Comparison of ENCODE assay signal across 1 cellular context in the genomic region with DNA sequence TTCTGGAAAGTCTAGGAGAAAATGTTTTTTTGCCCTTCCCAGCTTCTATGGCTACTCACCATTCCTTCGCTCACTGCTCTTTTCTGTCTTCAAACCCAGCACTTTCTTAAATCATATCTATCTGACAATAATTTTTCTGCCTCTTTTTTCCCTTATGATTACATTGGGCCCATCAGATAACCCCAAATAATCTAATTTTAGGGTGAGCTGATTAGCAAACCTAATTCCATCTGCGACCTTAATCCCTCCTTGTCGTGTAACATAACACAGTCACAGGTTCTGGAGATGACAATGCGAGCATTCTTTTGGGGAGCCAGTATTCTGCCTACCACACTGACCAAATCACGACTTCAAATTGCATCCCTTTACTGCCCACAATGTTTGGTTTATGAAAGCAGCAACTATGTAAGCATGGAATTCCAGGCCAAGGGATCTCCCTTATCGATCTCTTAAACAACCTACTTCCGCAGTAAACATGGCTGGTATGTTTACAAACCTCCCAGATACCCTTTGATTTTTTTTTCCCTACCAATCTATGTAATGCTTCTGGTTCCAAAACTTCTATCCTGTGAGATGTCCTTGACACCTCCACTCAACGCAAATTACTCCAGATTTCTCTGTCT.
TF ChIP-seq lines count a peak whose summit lies in the region.

No MANE protein-coding gene starts in this region.

TF ChIP-seq in HepG2, 621 proteins besides CTCF, POLR2A, EP300 and RAD21 (continued from another document and continues in another):
- TF ChIP-seq, protein P1, sequence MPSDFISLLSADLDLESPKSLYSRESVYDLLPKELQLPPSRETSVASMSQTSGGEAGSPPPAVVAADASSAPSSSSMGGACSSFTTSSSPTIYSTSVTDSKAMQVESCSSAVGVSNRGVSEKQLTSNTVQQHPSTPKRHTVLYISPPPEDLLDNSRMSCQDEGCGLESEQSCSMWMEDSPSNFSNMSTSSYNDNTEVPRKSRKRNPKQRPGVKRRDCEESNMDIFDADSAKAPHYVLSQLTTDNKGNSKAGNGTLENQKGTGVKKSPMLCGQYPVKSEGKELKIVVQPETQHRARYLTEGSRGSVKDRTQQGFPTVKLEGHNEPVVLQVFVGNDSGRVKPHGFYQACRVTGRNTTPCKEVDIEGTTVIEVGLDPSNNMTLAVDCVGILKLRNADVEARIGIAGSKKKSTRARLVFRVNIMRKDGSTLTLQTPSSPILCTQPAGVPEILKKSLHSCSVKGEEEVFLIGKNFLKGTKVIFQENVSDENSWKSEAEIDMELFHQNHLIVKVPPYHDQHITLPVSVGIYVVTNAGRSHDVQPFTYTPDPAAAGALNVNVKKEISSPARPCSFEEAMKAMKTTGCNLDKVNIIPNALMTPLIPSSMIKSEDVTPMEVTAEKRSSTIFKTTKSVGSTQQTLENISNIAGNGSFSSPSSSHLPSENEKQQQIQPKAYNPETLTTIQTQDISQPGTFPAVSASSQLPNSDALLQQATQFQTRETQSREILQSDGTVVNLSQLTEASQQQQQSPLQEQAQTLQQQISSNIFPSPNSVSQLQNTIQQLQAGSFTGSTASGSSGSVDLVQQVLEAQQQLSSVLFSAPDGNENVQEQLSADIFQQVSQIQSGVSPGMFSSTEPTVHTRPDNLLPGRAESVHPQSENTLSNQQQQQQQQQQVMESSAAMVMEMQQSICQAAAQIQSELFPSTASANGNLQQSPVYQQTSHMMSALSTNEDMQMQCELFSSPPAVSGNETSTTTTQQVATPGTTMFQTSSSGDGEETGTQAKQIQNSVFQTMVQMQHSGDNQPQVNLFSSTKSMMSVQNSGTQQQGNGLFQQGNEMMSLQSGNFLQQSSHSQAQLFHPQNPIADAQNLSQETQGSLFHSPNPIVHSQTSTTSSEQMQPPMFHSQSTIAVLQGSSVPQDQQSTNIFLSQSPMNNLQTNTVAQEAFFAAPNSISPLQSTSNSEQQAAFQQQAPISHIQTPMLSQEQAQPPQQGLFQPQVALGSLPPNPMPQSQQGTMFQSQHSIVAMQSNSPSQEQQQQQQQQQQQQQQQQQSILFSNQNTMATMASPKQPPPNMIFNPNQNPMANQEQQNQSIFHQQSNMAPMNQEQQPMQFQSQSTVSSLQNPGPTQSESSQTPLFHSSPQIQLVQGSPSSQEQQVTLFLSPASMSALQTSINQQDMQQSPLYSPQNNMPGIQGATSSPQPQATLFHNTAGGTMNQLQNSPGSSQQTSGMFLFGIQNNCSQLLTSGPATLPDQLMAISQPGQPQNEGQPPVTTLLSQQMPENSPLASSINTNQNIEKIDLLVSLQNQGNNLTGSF (CRISPR knock-in tag; IDR thresholded peaks at IDR 0.05): no peak
- TF ChIP-seq PHF8 (CRISPR knock-in tag; IDR thresholded peaks at IDR 0.05): no peak
- no peak for TF ChIP-seq ZFX (CRISPR knock-in tag; IDR thresholded peaks at IDR 0.05; ENCODE audit: low read depth)
- TF ChIP-seq ZNF460 (CRISPR knock-in tag; IDR thresholded peaks at IDR 0.05; ENCODE audit: borderline replicate concordance): no peak
- TF ChIP-seq KLF6 (CRISPR knock-in tag; IDR thresholded peaks at IDR 0.05): 0 out of 2 replicates have a peak, but pooled peaks have one; percentile 35
- TF ChIP-seq, protein P2, sequence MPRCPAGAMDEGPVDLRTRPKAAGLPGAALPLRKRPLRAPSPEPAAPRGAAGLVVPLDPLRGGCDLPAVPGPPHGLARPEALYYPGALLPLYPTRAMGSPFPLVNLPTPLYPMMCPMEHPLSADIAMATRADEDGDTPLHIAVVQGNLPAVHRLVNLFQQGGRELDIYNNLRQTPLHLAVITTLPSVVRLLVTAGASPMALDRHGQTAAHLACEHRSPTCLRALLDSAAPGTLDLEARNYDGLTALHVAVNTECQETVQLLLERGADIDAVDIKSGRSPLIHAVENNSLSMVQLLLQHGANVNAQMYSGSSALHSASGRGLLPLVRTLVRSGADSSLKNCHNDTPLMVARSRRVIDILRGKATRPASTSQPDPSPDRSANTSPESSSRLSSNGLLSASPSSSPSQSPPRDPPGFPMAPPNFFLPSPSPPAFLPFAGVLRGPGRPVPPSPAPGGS (CRISPR knock-in tag; IDR thresholded peaks at IDR 0.05): no peak
- TF ChIP-seq TOE1 (CRISPR knock-in tag; IDR thresholded peaks at IDR 0.05): no peak
- no peak for TF ChIP-seq ZNF350 (CRISPR knock-in tag; IDR thresholded peaks at IDR 0.05; ENCODE audit: borderline replicate concordance, low read depth)
- TF ChIP-seq GATAD2A (CRISPR knock-in tag; IDR thresholded peaks at IDR 0.05): peak; percentile 90
- no peak for TF ChIP-seq ADNP (CRISPR knock-in tag; IDR thresholded peaks at IDR 0.05)
- TF ChIP-seq RARA (CRISPR knock-in tag; IDR thresholded peaks at IDR 0.05): peak; percentile 91
- peak; percentile 65 for TF ChIP-seq MED1 (CRISPR knock-in tag; IDR thresholded peaks at IDR 0.05)
- no peak for TF ChIP-seq CHCHD3 (CRISPR knock-in tag; IDR thresholded peaks at IDR 0.05)
- TF ChIP-seq, protein P3, sequence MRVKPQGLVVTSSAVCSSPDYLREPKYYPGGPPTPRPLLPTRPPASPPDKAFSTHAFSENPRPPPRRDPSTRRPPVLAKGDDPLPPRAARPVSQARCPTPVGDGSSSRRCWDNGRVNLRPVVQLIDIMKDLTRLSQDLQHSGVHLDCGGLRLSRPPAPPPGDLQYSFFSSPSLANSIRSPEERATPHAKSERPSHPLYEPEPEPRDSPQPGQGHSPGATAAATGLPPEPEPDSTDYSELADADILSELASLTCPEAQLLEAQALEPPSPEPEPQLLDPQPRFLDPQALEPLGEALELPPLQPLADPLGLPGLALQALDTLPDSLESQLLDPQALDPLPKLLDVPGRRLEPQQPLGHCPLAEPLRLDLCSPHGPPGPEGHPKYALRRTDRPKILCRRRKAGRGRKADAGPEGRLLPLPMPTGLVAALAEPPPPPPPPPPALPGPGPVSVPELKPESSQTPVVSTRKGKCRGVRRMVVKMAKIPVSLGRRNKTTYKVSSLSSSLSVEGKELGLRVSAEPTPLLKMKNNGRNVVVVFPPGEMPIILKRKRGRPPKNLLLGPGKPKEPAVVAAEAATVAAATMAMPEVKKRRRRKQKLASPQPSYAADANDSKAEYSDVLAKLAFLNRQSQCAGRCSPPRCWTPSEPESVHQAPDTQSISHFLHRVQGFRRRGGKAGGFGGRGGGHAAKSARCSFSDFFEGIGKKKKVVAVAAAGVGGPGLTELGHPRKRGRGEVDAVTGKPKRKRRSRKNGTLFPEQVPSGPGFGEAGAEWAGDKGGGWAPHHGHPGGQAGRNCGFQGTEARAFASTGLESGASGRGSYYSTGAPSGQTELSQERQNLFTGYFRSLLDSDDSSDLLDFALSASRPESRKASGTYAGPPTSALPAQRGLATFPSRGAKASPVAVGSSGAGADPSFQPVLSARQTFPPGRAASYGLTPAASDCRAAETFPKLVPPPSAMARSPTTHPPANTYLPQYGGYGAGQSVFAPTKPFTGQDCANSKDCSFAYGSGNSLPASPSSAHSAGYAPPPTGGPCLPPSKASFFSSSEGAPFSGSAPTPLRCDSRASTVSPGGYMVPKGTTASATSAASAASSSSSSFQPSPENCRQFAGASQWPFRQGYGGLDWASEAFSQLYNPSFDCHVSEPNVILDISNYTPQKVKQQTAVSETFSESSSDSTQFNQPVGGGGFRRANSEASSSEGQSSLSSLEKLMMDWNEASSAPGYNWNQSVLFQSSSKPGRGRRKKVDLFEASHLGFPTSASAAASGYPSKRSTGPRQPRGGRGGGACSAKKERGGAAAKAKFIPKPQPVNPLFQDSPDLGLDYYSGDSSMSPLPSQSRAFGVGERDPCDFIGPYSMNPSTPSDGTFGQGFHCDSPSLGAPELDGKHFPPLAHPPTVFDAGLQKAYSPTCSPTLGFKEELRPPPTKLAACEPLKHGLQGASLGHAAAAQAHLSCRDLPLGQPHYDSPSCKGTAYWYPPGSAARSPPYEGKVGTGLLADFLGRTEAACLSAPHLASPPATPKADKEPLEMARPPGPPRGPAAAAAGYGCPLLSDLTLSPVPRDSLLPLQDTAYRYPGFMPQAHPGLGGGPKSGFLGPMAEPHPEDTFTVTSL (CRISPR knock-in tag; IDR thresholded peaks at IDR 0.05; ENCODE audit: borderline replicate concordance): peak; percentile 98
- peak; percentile 47; the same call in 1 of the 2 replicates for TF ChIP-seq ZNF670 (CRISPR knock-in tag; IDR thresholded peaks at IDR 0.05; ENCODE audit: borderline replicate concordance)
- TF ChIP-seq CREB1 (IDR thresholded peaks at IDR 0.05): no peak
- peak; percentile 60 for TF ChIP-seq CREB1 (CRISPR knock-in tag; IDR thresholded peaks at IDR 0.05)
- TF ChIP-seq ZNF747 (CRISPR knock-in tag; IDR thresholded peaks at IDR 0.05; ENCODE audit: borderline replicate concordance): no peak
- TF ChIP-seq, protein P4, sequence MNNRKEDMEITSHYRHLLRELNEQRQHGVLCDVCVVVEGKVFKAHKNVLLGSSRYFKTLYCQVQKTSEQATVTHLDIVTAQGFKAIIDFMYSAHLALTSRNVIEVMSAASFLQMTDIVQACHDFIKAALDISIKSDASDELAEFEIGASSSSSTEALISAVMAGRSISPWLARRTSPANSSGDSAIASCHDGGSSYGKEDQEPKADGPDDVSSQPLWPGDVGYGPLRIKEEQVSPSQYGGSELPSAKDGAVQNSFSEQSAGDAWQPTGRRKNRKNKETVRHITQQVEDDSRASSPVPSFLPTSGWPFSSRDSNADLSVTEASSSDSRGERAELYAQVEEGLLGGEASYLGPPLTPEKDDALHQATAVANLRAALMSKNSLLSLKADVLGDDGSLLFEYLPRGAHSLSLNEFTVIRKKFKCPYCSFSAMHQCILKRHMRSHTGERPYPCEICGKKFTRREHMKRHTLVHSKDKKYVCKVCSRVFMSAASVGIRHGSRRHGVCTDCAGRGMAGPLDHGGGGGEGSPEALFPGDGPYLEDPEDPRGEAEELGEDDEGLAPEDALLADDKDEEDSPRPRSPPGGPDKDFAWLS (CRISPR knock-in tag; IDR thresholded peaks at IDR 0.05; ENCODE audit: borderline replicate concordance): no peak
- no peak for TF ChIP-seq SRSF1 (optimal IDR thresholded peaks at IDR 0.05; ENCODE audit: low read depth, low read length)
- TF ChIP-seq ZNF354B (CRISPR knock-in tag; IDR thresholded peaks at IDR 0.05): no peak
- 0 out of 2 replicates have a peak, but pooled peaks have one; percentile 24 for TF ChIP-seq SOX13 (IDR thresholded peaks at IDR 0.05)
- peak in 1 of 2 experiments; percentile 81; a peak in 1 of 4 replicates for TF ChIP-seq SOX13 (CRISPR knock-in tag; conservative IDR thresholded peaks at IDR 0.05 in 1 of 2, IDR thresholded peaks at IDR 0.05 in 1 of 2)
- TF ChIP-seq, protein P5, sequence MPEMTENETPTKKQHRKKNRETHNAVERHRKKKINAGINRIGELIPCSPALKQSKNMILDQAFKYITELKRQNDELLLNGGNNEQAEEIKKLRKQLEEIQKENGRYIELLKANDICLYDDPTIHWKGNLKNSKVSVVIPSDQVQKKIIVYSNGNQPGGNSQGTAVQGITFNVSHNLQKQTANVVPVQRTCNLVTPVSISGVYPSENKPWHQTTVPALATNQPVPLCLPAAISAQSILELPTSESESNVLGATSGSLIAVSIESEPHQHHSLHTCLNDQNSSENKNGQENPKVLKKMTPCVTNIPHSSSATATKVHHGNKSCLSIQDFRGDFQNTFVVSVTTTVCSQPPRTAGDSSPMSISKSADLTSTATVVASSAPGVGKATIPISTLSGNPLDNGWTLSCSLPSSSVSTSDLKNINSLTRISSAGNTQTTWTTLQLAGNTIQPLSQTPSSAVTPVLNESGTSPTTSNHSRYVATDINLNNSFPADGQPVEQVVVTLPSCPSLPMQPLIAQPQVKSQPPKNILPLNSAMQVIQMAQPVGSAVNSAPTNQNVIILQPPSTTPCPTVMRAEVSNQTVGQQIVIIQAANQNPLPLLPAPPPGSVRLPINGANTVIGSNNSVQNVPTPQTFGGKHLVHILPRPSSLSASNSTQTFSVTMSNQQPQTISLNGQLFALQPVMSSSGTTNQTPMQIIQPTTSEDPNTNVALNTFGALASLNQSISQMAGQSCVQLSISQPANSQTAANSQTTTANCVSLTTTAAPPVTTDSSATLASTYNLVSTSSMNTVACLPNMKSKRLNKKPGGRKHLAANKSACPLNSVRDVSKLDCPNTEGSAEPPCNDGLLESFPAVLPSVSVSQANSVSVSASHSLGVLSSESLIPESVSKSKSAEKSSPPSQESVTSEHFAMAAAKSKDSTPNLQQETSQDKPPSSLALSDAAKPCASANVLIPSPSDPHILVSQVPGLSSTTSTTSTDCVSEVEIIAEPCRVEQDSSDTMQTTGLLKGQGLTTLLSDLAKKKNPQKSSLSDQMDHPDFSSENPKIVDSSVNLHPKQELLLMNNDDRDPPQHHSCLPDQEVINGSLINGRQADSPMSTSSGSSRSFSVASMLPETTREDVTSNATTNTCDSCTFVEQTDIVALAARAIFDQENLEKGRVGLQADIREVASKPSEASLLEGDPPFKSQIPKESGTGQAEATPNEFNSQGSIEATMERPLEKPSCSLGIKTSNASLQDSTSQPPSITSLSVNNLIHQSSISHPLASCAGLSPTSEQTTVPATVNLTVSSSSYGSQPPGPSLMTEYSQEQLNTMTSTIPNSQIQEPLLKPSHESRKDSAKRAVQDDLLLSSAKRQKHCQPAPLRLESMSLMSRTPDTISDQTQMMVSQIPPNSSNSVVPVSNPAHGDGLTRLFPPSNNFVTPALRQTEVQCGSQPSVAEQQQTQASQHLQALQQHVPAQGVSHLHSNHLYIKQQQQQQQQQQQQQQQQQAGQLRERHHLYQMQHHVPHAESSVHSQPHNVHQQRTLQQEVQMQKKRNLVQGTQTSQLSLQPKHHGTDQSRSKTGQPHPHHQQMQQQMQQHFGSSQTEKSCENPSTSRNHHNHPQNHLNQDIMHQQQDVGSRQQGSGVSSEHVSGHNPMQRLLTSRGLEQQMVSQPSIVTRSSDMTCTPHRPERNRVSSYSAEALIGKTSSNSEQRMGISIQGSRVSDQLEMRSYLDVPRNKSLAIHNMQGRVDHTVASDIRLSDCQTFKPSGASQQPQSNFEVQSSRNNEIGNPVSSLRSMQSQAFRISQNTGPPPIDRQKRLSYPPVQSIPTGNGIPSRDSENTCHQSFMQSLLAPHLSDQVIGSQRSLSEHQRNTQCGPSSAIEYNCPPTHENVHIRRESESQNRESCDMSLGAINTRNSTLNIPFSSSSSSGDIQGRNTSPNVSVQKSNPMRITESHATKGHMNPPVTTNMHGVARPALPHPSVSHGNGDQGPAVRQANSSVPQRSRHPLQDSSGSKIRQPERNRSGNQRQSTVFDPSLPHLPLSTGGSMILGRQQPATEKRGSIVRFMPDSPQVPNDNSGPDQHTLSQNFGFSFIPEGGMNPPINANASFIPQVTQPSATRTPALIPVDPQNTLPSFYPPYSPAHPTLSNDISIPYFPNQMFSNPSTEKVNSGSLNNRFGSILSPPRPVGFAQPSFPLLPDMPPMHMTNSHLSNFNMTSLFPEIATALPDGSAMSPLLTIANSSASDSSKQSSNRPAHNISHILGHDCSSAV (CRISPR knock-in tag; IDR thresholded peaks at IDR 0.05; ENCODE audit: borderline replicate concordance): no peak
- TF ChIP-seq ZNF441 (CRISPR knock-in tag; IDR thresholded peaks at IDR 0.05; ENCODE audit: borderline replicate concordance): no peak
- TF ChIP-seq AHR (CRISPR knock-in tag; IDR thresholded peaks at IDR 0.05): no peak
- TF ChIP-seq GATA4 (IDR thresholded peaks at IDR 0.05; ENCODE audit: borderline replicate concordance, low read depth): peak; percentile 39; the same call in 1 of the 2 replicates
- TF ChIP-seq PTBP1 (IDR thresholded peaks at IDR 0.05; ENCODE audit: low read depth, low read length, poor library complexity, severe bottlenecking): no peak
- TF ChIP-seq TP53 (CRISPR knock-in tag; conservative IDR thresholded peaks at IDR 0.05): no peak
- no peak for TF ChIP-seq NONO (IDR thresholded peaks at IDR 0.05)
- no peak for TF ChIP-seq NONO (CRISPR knock-in tag; conservative IDR thresholded peaks at IDR 0.05)
- TF ChIP-seq MIER2 (CRISPR knock-in tag; IDR thresholded peaks at IDR 0.05): no peak
- no peak for TF ChIP-seq MED8 (CRISPR knock-in tag; IDR thresholded peaks at IDR 0.05; ENCODE audit: insufficient replicate concordance)
- TF ChIP-seq ZNF253 (CRISPR knock-in tag; IDR thresholded peaks at IDR 0.05; ENCODE audit: borderline replicate concordance): no peak
- TF ChIP-seq ZNF644 (CRISPR knock-in tag; IDR thresholded peaks at IDR 0.05; ENCODE audit: low read depth): peak; percentile 66
- peak; percentile 29; the same call in 1 of the 2 replicates for TF ChIP-seq TARDBP (CRISPR knock-in tag; IDR thresholded peaks at IDR 0.05)
- no peak for TF ChIP-seq ZNF598 (CRISPR knock-in tag; IDR thresholded peaks at IDR 0.05; ENCODE audit: borderline replicate concordance)
